Comparison of ENCODE assay signal across 12 cellular contexts in genomic region chr19:58395979-58396627, GRCh38. TPM values are rescaled to one million over a fixed set of nuclear protein-coding genes. Genes with fewer than 3 reads are reported as not detected.
DNase-seq lines count a peak whose midpoint lies in the region; ATAC-seq and TF ChIP-seq lines count a peak whose summit lies in the region.
"Had no signal": no experiment of that assay in that cellular context is flagged by ENCODE, and none has a peak within 500 bp of the region (broad histone marks: within the 10 kb centered on the region; RNA-seq: fewer than 3 reads in every experiment).

No MANE protein-coding gene starts in this region.

- peaks cover 36% of the 10 kb centered on the region for H3K27me3 Mint-ChIP-seq in WTC11 (ENCODE audit: low read depth)

- CTCF ChIA-PET in WTC11 (lab: Charles Lee): interaction anchor here (1.2 to 1.7 kb wide), 3 partner anchors 57 to 185 kb away, joined by 3 to 5 read pairs (median 5); partner anchors contain the start of gene ZBTB45

- no peaks in the 10 kb centered on the region for H3K9me3 Mint-ChIP-seq in WTC11

- TF ChIP-seq CTCF in cardiac muscle cell (IDR thresholded peaks at IDR 0.05; ENCODE audit: low read depth, low read length) (no peak), heart right ventricle (IDR thresholded peaks at IDR 0.05) (no peak), WTC11 (IDR thresholded peaks at IDR 0.05) (no peak), testis (IDR thresholded peaks at IDR 0.05) (no peak)

- H3K36me3 ChIP-seq in cardiac muscle cell (peaks cover 24% of the 10 kb centered on the region), heart right ventricle (peaks cover 0 to 43% (median 31%) of the 10 kb centered on the region in 9 donors), iPS-20b (ENCODE audit: insufficient read depth, low read depth, low read length) (peaks cover 42% of the 10 kb centered on the region), testis (ENCODE audit: low read depth, missing control alignments) (no peaks in the 10 kb centered on the region)

- whole genome bisulfite sequencing in heart right ventricle, 2 donors: 2 to 3% methylated on average over 33 to 75 of the region's 75 CpGs
- 6 to 9% methylated on average over 6 to 37 of the region's 75 CpGs for WGBS in testis, 2 donors

- H3K27ac Mint-ChIP-seq in WTC11: peak overlapping the region; percentile 36; the same call in 1 of the 2 replicates

- no peak overlapping the region; the same call in 1 of the 2 replicates for H3K9ac ChIP-seq in iPS-20b (ENCODE audit: low read depth, low read length)

- no peaks in the 10 kb centered on the region for H3K9me3 ChIP-seq in cardiac muscle cell (ENCODE audit: low read depth)
- no peaks in the 10 kb centered on the region for H3K9me3 ChIP-seq in heart right ventricle
- H3K9me3 ChIP-seq in iPS-20b (ENCODE audit: insufficient read depth, low read depth, low read length): no peaks in the 10 kb centered on the region
- no peaks in the 10 kb centered on the region for H3K9me3 ChIP-seq in testis

- ATAC-seq in heart right ventricle (no peak), WTC11 (peak; percentile 49), GM18873 (IDR thresholded peaks at IDR 0.05; ENCODE audit: low FRiP score, unreplicated experiment) (no peak)

- H3K4me3 Mint-ChIP-seq in WTC11: peak overlapping the region; percentile 73

- peaks cover 30% of the 10 kb centered on the region for H3K36me3 Mint-ChIP-seq in WTC11

- H3K27ac ChIP-seq in cardiac muscle cell: no peak overlapping the region
- peak overlapping the region in 1 of 10 donors; percentile 52 for H3K27ac ChIP-seq in heart right ventricle
- no peak overlapping the region for H3K27ac ChIP-seq in iPS-20b (ENCODE audit: low read length)
- no peak overlapping the region for H3K27ac ChIP-seq in testis

- DNase-seq in cardiac muscle cell (ENCODE audit: low read depth in 1 of 2, low spot score in 1 of 2): peak in 1 of 2 donors; percentile 35
- DNase-seq in heart right ventricle: no peak
- DNase-seq in WTC11 (ENCODE audit: low spot score): peak; percentile 36
- DNase-seq in testis: no peak
- DNase-seq in NCI-H146 (lab: John Stamatoyannopoulos, UW): no peak
- DNase-seq in GM19238 (ENCODE audit: insufficient read length, low spot score): no peak
- DNase-seq: NCI-H1092, T-helper 1 cell had no signal

- H3K4me1 ChIP-seq in cardiac muscle cell (ENCODE audit: low read depth): peaks cover 6% of the 10 kb centered on the region
- H3K4me1 ChIP-seq in heart right ventricle: peaks cover 7 to 18% (median 11%) of the 10 kb centered on the region in 9 donors
- peaks cover 2% of the 10 kb centered on the region; the same call in 1 of the 2 replicates for H3K4me1 ChIP-seq in iPS-20b (ENCODE audit: insufficient read depth, low read length)
- H3K4me1 ChIP-seq in testis: peaks cover 11% of the 10 kb centered on the region

- POLR2A ChIA-PET in WTC11 (lab: Charles Lee): interaction anchor here (0.7 to 1.8 kb wide), 3 partner anchors 11 to 73 kb away, joined by 3 to 6 read pairs (median 4); partner anchors contain the start of gene ZNF497

- H3K4me3 ChIP-seq in cardiac muscle cell (peak overlapping the region; percentile 12), heart right ventricle (peak overlapping the region in 2 of 10 donors; percentile 10 to 51), iPS-20b (ENCODE audit: low read length) (peak overlapping the region; percentile 56; the same call in 1 of the 2 replicates), testis (peak overlapping the region; percentile 18 to 34)

- H3K4me1 Mint-ChIP-seq in WTC11: peaks cover 16% of the 10 kb centered on the region

- intact Hi-C loops in heart right ventricle (cut with DNase I): no loop called here
- intact Hi-C loops in testis (cut with DNase I; ENCODE audit: low total_unique reads): no loop called here

- TF ChIP-seq POLR2A in testis (IDR thresholded peaks at IDR 0.05): no peak

- H3K27me3 ChIP-seq in cardiac muscle cell: peaks cover 14% of the 10 kb centered on the region
- H3K27me3 ChIP-seq in heart right ventricle: peaks cover 0 to 31% (median 23%) of the 10 kb centered on the region in 7 donors
- peaks cover 31% of the 10 kb centered on the region for H3K27me3 ChIP-seq in iPS-20b (ENCODE audit: insufficient read depth, low read length)
- no peaks in the 10 kb centered on the region for H3K27me3 ChIP-seq in testis

TF ChIP-seq in WTC11, 78 proteins besides CTCF, POLR2A, EP300 and RAD21 (continues in another document):
- TF ChIP-seq TEAD1 (CRISPR knock-in tag; IDR thresholded peaks at IDR 0.05) (0 out of 2 replicates have a peak, but pooled peaks have one; percentile 14), AR (CRISPR knock-in tag; IDR thresholded peaks at IDR 0.05) (peak; percentile 60), PRRX2 (CRISPR knock-in tag; IDR thresholded peaks at IDR 0.05) (peak; percentile 82)

RNA-seq across cellular contexts. Expression of gene RNF225, which starts 0.6 kb away (rescaled TPM):
- total RNA-seq in cardiac muscle cell: 3.1 TPM in 1 of 2 replicates, not detected in the other
- polyA plus RNA-seq in cardiac muscle cell: not detected in 2 replicates
- not detected for total RNA-seq in heart right ventricle
- not detected for polyA plus RNA-seq in heart right ventricle
- 1.1 to 1.8 TPM (median 1.5 TPM) in 3 replicates for total RNA-seq in WTC11 (2021)
- total RNA-seq in testis: not detected
- polyA plus RNA-seq in testis (ENCODE audit: insufficient read depth, low read depth, low replicate concordance): not detected
- total RNA-seq: aorta, lung microvascular endothelial cell had no signal
- polyA plus RNA-seq: aorta had no signal

RNA-seq across cellular contexts. Expression of gene RPS5, which starts 9.0 kb away (rescaled TPM):
- 1,551 and 1,738 TPM in 2 replicates for total RNA-seq in cardiac muscle cell
- 643 and 656 TPM in 2 replicates for polyA plus RNA-seq in cardiac muscle cell
- 100 to 1,000 TPM; 360 to 610 (median 413) TPM for total RNA-seq in heart right ventricle
- polyA plus RNA-seq in heart right ventricle: 1,000 to 10,000 TPM in 1 of 2 donors, 100 to 1,000 TPM in 1; 430 to 2,053 TPM
- total RNA-seq in WTC11 (2021): 1,498 to 1,502 TPM (median 1,501 TPM) in 3 replicates
- total RNA-seq in testis: 1,000 to 10,000 TPM in 1 of 2 donors, 100 to 1,000 TPM in 1; 437 to 1,004 TPM
- polyA plus RNA-seq in testis (ENCODE audit: insufficient read depth, low read depth, low replicate concordance): 746 TPM

RNA-seq across cellular contexts. Expression of gene ZNF584, which starts 12.3 kb away (rescaled TPM):
- total RNA-seq in cardiac muscle cell (15.6 and 37.9 TPM in 2 replicates), heart right ventricle (10 to 100 TPM; 12.7 to 20.4 (median 17.6) TPM), WTC11 (2021) (6.6 to 6.8 TPM (median 6.8 TPM) in 3 replicates), testis (10 to 100 TPM; 22.1 to 33.9 TPM)
- polyA plus RNA-seq in cardiac muscle cell (16.0 and 18.6 TPM in 2 replicates), heart right ventricle (10 to 100 TPM in 1 of 2 donors, 1 to 10 TPM in 1; 6.5 to 15.9 TPM), testis (ENCODE audit: insufficient read depth, low read depth, low replicate concordance) (10.4 TPM)

RNA-seq across cellular contexts. Expression of gene ZNF837, which starts 15.3 kb away (rescaled TPM):
- total RNA-seq in cardiac muscle cell (9.1 and 12.6 TPM in 2 replicates), heart right ventricle (under 1 TPM; 0.11 to 0.90 (median 0.41) TPM), WTC11 (2021) (3.4 to 4.9 TPM (median 4.6 TPM) in 3 replicates), testis (1 to 10 TPM; 6.2 to 9.3 TPM)
- polyA plus RNA-seq in cardiac muscle cell (7.6 and 8.9 TPM in 2 replicates), heart right ventricle (under 1 TPM; 0.36 to 0.88 TPM), testis (ENCODE audit: insufficient read depth, low read depth, low replicate concordance) (1.3 TPM)

RNA-seq across cellular contexts. Expression of gene ZNF497, which starts 33.6 kb away (rescaled TPM):
- total RNA-seq in cardiac muscle cell: 5.9 and 7.6 TPM in 2 replicates
- polyA plus RNA-seq in cardiac muscle cell: 5.8 and 6.8 TPM in 2 replicates
- total RNA-seq in heart right ventricle: under 1 TPM in 9 of 10 donors, not detected in 1; 0.14 to 0.73 (median 0.30) TPM
- polyA plus RNA-seq in heart right ventricle: under 1 TPM; 0.22 to 0.33 TPM
- total RNA-seq in WTC11 (2021): 1.7 to 2.1 TPM (median 2.0 TPM) in 3 replicates
- 10 to 100 TPM; 10.3 to 10.7 TPM for total RNA-seq in testis
- polyA plus RNA-seq in testis (ENCODE audit: insufficient read depth, low read depth, low replicate concordance): 2.6 TPM
